In genomic region chr21:26332873-26333272, GRCh38 we compare ENCODE assay signal across 20 cellular contexts.
"Had no signal": no experiment of that assay in that cellular context is flagged by ENCODE, and none has a peak within 500 bp of the region (broad histone marks: within the 10 kb centered on the region; RNA-seq: fewer than 3 reads in every experiment).

No MANE protein-coding gene starts in this region.

- H3K27me3 ChIP-seq: colonic mucosa, esophagus squamous epithelium, hepatocyte, spleen, tibial artery, upper lobe of left lung, uterus had no signal

- H3K4me1 Mint-ChIP-seq: natural killer cell; neural crest cell; stimulated activated memory B cell treated with anti-CD40 and anti-IgM and Interleukin-4, amounts not matched to agents 10 μg/mL and 1 μg/mL and 100 μg/mL, for 72 hours had no signal

- H3K4me2 ChIP-seq: hepatocyte had no signal

- H3K4me3 ChIP-seq: colonic mucosa, esophagus squamous epithelium, hepatocyte, mucosa of descending colon, spleen, tibial artery, upper lobe of left lung, uterus had no signal

- H3K36me3 Mint-ChIP-seq: natural killer cell; stimulated activated memory B cell treated with anti-CD40 and anti-IgM and Interleukin-4, amounts not matched to agents 10 μg/mL and 1 μg/mL and 100 μg/mL, for 72 hours had no signal

- H3K27ac ChIP-seq: colonic mucosa, esophagus squamous epithelium, hepatocyte, spleen, tibial artery, upper lobe of left lung, uterus had no signal

- H3K9me3 Mint-ChIP-seq: stimulated activated memory B cell treated with anti-CD40 and anti-IgM and Interleukin-4, amounts not matched to agents 10 μg/mL and 1 μg/mL and 100 μg/mL, for 72 hours; stimulated activated naive CD8-positive, alpha-beta T cell treated with anti-CD3 and anti-CD28 coated beads, Interleukin-15, Interleukin-2, amounts not matched to agents 100 ng/mL and 50 ng/mL, for 24 hours had no signal

- H3K9me3 ChIP-seq: colonic mucosa, esophagus squamous epithelium, mucosa of descending colon, tibial artery, upper lobe of left lung, uterus had no signal

- H3K79me2 ChIP-seq: hepatocyte had no signal

- ATAC-seq: mucosa of descending colon; natural killer cell; sciatic nerve; stimulated activated memory B cell treated with anti-CD40 and anti-IgM and Interleukin-4, amounts not matched to agents 10 μg/mL and 1 μg/mL and 100 μg/mL, for 72 hours had no signal

- DNase-seq: colonic mucosa; dermis blood vessel endothelial cell; esophagus squamous epithelium; foreskin melanocyte; head of caudate nucleus; mucosa of descending colon; natural killer cell; posterior cingulate gyrus; spleen; stimulated activated CD4-positive, alpha-beta T cell treated with anti-CD3 and anti-CD28 coated beads, Interleukin-15, amount 100 ng/mL, for 24 hours; stimulated activated CD4-positive, alpha-beta T cell treated with anti-CD3 and anti-CD28 coated beads, Interleukin-1b, Interleukin-23, amount 100 ng/mL, for 48 hours; stimulated activated CD4-positive, alpha-beta T cell treated with anti-CD3 and anti-CD28 coated beads, Interleukin-4, amount 100 ng/mL, for 24 hours; tibial artery; upper lobe of left lung; uterus had no signal

- H3K4me1 ChIP-seq: colonic mucosa, esophagus squamous epithelium, spleen, tibial artery, upper lobe of left lung, uterus had no signal

- H3K27me3 Mint-ChIP-seq: stimulated activated memory B cell treated with anti-CD40 and anti-IgM and Interleukin-4, amounts not matched to agents 10 μg/mL and 1 μg/mL and 100 μg/mL, for 72 hours; stimulated activated naive CD8-positive, alpha-beta T cell treated with anti-CD3 and anti-CD28 coated beads, Interleukin-15, Interleukin-2, amounts not matched to agents 100 ng/mL and 50 ng/mL, for 24 hours had no signal

- H2AFZ ChIP-seq: hepatocyte had no signal

- H3K36me3 ChIP-seq: colonic mucosa, esophagus squamous epithelium, spleen, tibial artery, upper lobe of left lung, uterus had no signal

- H3K27ac Mint-ChIP-seq: natural killer cell; stimulated activated memory B cell treated with anti-CD40 and anti-IgM and Interleukin-4, amounts not matched to agents 10 μg/mL and 1 μg/mL and 100 μg/mL, for 72 hours; stimulated activated naive CD8-positive, alpha-beta T cell treated with anti-CD3 and anti-CD28 coated beads, Interleukin-15, Interleukin-2, amounts not matched to agents 100 ng/mL and 50 ng/mL, for 24 hours had no signal

- H3K4me3 Mint-ChIP-seq: natural killer cell; neural crest cell; stimulated activated memory B cell treated with anti-CD40 and anti-IgM and Interleukin-4, amounts not matched to agents 10 μg/mL and 1 μg/mL and 100 μg/mL, for 72 hours; stimulated activated naive CD8-positive, alpha-beta T cell treated with anti-CD3 and anti-CD28 coated beads, Interleukin-15, Interleukin-2, amounts not matched to agents 100 ng/mL and 50 ng/mL, for 24 hours had no signal
